19 cellular contexts compared by ENCODE assay signal in genomic region chr5:141665995-141666940, GRCh38. TPM values are rescaled to one million over a fixed set of nuclear protein-coding genes. Genes with fewer than 3 reads are reported as not detected.
DNase-seq lines count a peak whose midpoint lies in the region; ATAC-seq, FAIRE-seq and TF ChIP-seq lines count a peak whose summit lies in the region.
"Had no signal": no experiment of that assay in that cellular context is flagged by ENCODE, and none has a peak within 500 bp of the region (broad histone marks: within the 10 kb centered on the region; RNA-seq: fewer than 3 reads in every experiment).

No MANE protein-coding gene starts in this region.

- no peak for FAIRE-seq in K562 (lab: Jason Lieb, UNC)
- FAIRE-seq: GM12891, GM18507 had no signal

- H3K9me3 ChIP-seq in HEK293 (ENCODE audit: control insufficient read depth, insufficient read depth, low read depth, low read length): no peaks in the 10 kb centered on the region
- no peaks in the 10 kb centered on the region for H3K9me3 ChIP-seq in K562 (replicated peaks; ENCODE audit: control insufficient read depth, insufficient read depth, low read depth, low read length)
- no peaks in the 10 kb centered on the region for H3K9me3 ChIP-seq in uterus

- no peak overlapping the region for H3K4me2 ChIP-seq in K562 (ENCODE audit: insufficient read depth, low read length)

- TF ChIP-seq EP300 in K562 (IDR thresholded peaks at IDR 0.05; ENCODE audit: low read length): no peak

- H3K27me3 ChIP-seq in H7 (ENCODE audit: control insufficient read depth, insufficient read depth, low read length): no peaks in the 10 kb centered on the region
- H3K27me3 ChIP-seq in K562 (ENCODE audit: control insufficient read depth in 2 of 2, insufficient read depth in 2 of 2, low read length in 2 of 2): no peaks in the 10 kb centered on the region
- no peaks in the 10 kb centered on the region for H3K27me3 ChIP-seq in uterus

- H3K36me3 ChIP-seq in H7 (replicated peaks; ENCODE audit: control insufficient read depth, insufficient read depth, low read length) (peaks cover 26% of the 10 kb centered on the region), HEK293 (ENCODE audit: control insufficient read depth in 2 of 2, insufficient read depth in 1 of 2, low read length in 2 of 2) (no peaks in the 10 kb centered on the region), K562 (ENCODE audit: control insufficient read depth, insufficient read depth, low read length) (peaks cover 3% of the 10 kb centered on the region; the same call in 1 of the 3 replicates), uterus (no peaks in the 10 kb centered on the region)

- DNase-seq in H7: peak; percentile 68
- DNase-seq in K562 (ENCODE audit: extremely low read depth in 1 of 4, low spot score in 3 of 4): no peak
- peak; percentile 63 for DNase-seq in posterior vena cava (ENCODE audit: low spot score)
- DNase-seq in uterus: no peak
- DNase-seq in NCI-H128 (lab: John Stamatoyannopoulos, UW; ENCODE audit: unreplicated experiment): no peak
- DNase-seq: C1 segment of cervical spinal cord; Calu3; CD4-positive, alpha-beta memory T cell; COR-L47; DMS53; DMS79 treated with DMSO at 0.1 percent for 48 hours; GF-D8; GOT3; H9; HFFc6 had no signal

- CTCF ChIA-PET in HEK293 (lab: Yijun Ruan, JAX) (interaction anchor here (0.6 to 3.7 kb wide), 11 partner anchors 10 to 486 kb away, joined by 3 to 19 read pairs (median 6); partner anchors contain the start of gene RNF14), K562 (lab: Yijun Ruan, JAX; ENCODE audit: low intra/inter-chr PET ratio) (interaction anchor here (0.9 to 1.6 kb wide), 4 partner anchors 148 to 294 kb away, joined by 3 to 12 read pairs (median 4); partner anchors contain the start of gene PCDH1)

- TF ChIP-seq CTCF in HEK293 (tag by site-specific recombination; IDR thresholded peaks at IDR 0.05) (no peak), K562 (IDR thresholded peaks at IDR 0.05 in 2 of 3, conservative IDR thresholded peaks at IDR 0.05 in 1 of 3; ENCODE audit: insufficient read depth in 2 of 3, low read depth in 1 of 3, low read length in 3 of 3) (no peak), uterus (IDR thresholded peaks at IDR 0.05) (no peak)

- no peak for TF ChIP-seq RAD21 in K562 (CRISPR knock-in tag; conservative IDR thresholded peaks at IDR 0.05 in 1 of 2, IDR thresholded peaks at IDR 0.05 in 1 of 2)

- POLR2A ChIA-PET in HEK293 (lab: Yijun Ruan, JAX) (no interaction called here), K562 (lab: Yijun Ruan, JAX) (interaction anchor here (0.8 to 1.0 kb wide), 2 partner anchors 26 to 149 kb away, joined by 3 read pairs; no protein-coding TSS in a partner anchor)

- no peaks in the 10 kb centered on the region for H3K9me1 ChIP-seq in K562 (ENCODE audit: control insufficient read depth, insufficient read depth, low read length)

- no peak overlapping the region for H2AFZ ChIP-seq in K562 (ENCODE audit: low read depth, low read length)

- no peaks in the 10 kb centered on the region for H4K20me1 ChIP-seq in K562 (replicated peaks; ENCODE audit: control insufficient read depth, insufficient read depth, low read length)

- no peak for TF ChIP-seq POLR2A in K562 (conservative IDR thresholded peaks at IDR 0.05)
- no peak for TF ChIP-seq POLR2A in uterus (IDR thresholded peaks at IDR 0.05)

- BruUV-seq in K562 (replicated peaks; lab: Mats Ljungman, UMichigan): no TSS peak

- H3K4me1 ChIP-seq in HEK293 (ENCODE audit: control insufficient read depth, insufficient read depth, low read length): no peaks in the 10 kb centered on the region
- H3K4me1 ChIP-seq in K562 (replicated peaks in 1 of 2; ENCODE audit: control insufficient read depth in 2 of 2, insufficient read depth in 2 of 2, low read length in 2 of 2): peaks cover 5 to 6% of the 10 kb centered on the region in 2 experiments; a peak in 4 of 5 replicates
- no peaks in the 10 kb centered on the region for H3K4me1 ChIP-seq in uterus

- H3K9ac ChIP-seq in K562 (ENCODE audit: insufficient read depth in 1 of 2, low read depth in 2 of 2, low read length in 2 of 2): no peak overlapping the region

- H3K4me3 ChIP-seq in H7 (ENCODE audit: insufficient read depth, low read depth, low read length) (no peak overlapping the region), HEK293 (ENCODE audit: low read depth, low read length) (no peak overlapping the region), K562 (no peak overlapping the region), uterus (no peak overlapping the region)

- H3K27ac ChIP-seq in HEK293 (ENCODE audit: extremely low read depth, low read depth, low read length) (no peak overlapping the region), K562 (ENCODE audit: extremely low read depth, low read depth, low read length) (no peak overlapping the region), uterus (no peak overlapping the region)

- 85% methylated on average over 13 of the region's 18 CpGs for WGBS in K562 (ENCODE audit: insufficient coverage, low coverage, missing lambda C conversion rate)

- in situ Hi-C loops in K562 (cut with MboI): no loop called here

- H3K79me2 ChIP-seq in K562 (ENCODE audit: control insufficient read depth, insufficient read depth, low read length): no peaks in the 10 kb centered on the region

- ATAC-seq in K562: no peak

- intact Hi-C loops in K562 (cut with micrococcal nuclease): loop anchor here (1.0 to 10.0 kb wide), 5 partner anchors 26 to 479 kb away; partner anchors contain the start of gene RNF14
- intact Hi-C loops in posterior vena cava (cut with DNase I): no loop called here
- intact Hi-C loops in uterus (cut with DNase I; ENCODE audit: low total_unique reads): no loop called here

RNA-seq across cellular contexts. Expression of gene FCHSD1, which starts 15.1 kb away (rescaled TPM):
- 17.3 and 22.3 TPM in 2 replicates for total RNA-seq in H7 (2014; rRNA removed; shearing (Covaris generic))
- 160 and 307 TPM in 2 replicates for total RNA-seq in K562 (2011; cell fraction: chromatin; rRNA removed; ENCODE audit: low replicate concordance)
- total RNA-seq in K562 (2011; cell fraction: nucleolus; rRNA removed): 128 and 139 TPM in 2 replicates
- total RNA-seq in K562 (2011; cell fraction: nucleoplasm; rRNA removed): 143 and 150 TPM in 2 replicates
- total RNA-seq in K562 (2014; rRNA removed) (19.2 and 20.6 TPM in 2 replicates), K562 (2014; rRNA removed; fragmentation: Illumina TruSeq; extraction: Trizol) (7.0 and 7.9 TPM in 2 replicates), K562 (2015; rRNA removed; fragmentation: Illumina TruSeq; extraction: Trizol) (12.9 and 13.7 TPM in 2 replicates), K562 (2021) (19.2 and 26.5 TPM in 2 replicates), posterior vena cava (10 to 100 TPM; 11.6 to 13.6 TPM), uterus (10 to 100 TPM in 2 of 4 donors, 1 to 10 TPM in 2; 2.4 to 27.2 (median 11.3) TPM)
- polyA plus RNA-seq in K562 (2011; rRNA removed) (24.8 and 36.2 TPM in 2 replicates), K562 (2014; fragmentation: Illumina TruSeq; extraction: Trizol) (13.6 and 20.6 TPM in 2 replicates), K562 (2014; fragmentation: Nextera tagmentation; extraction: Ambion mirVana) (under 1 TPM; 0.35 to 0.84 TPM), K562 (2014; rRNA removed) (28.6 and 37.5 TPM in 2 replicates)
- 11.3 and 18.8 TPM in 2 replicates for polyA plus RNA-seq in K562 (2011; cell fraction: cytosol; rRNA removed)
- 300 and 346 TPM in 2 replicates for polyA plus RNA-seq in K562 (2011; cell fraction: nucleus; rRNA removed)
- 16.4 and 35.9 TPM in 2 replicates for polyA plus RNA-seq in K562 (2012)
- polyA minus RNA-seq in K562 (2011; rRNA and poly(A)+ RNA removed): 7.8 and 12.4 TPM in 2 replicates
- 12.8 and 13.1 TPM in 2 replicates for polyA minus RNA-seq in K562 (2011; cell fraction: cytosol; rRNA and poly(A)+ RNA removed)
- polyA minus RNA-seq in K562 (2011; cell fraction: nucleus; rRNA and poly(A)+ RNA removed): 43.8 and 62.2 TPM in 2 replicates

RNA-seq across cellular contexts. Expression of gene ARAP3, which starts 15.8 kb away (rescaled TPM):
- 19.3 and 23.8 TPM in 2 replicates for total RNA-seq in H7 (2014; rRNA removed; shearing (Covaris generic))
- 9.6 and 29.6 TPM in 2 replicates for total RNA-seq in K562 (2011; cell fraction: chromatin; rRNA removed; ENCODE audit: low replicate concordance)
- 10.7 and 13.7 TPM in 2 replicates for total RNA-seq in K562 (2011; cell fraction: nucleolus; rRNA removed)
- 8.9 and 9.9 TPM in 2 replicates for total RNA-seq in K562 (2011; cell fraction: nucleoplasm; rRNA removed)
- total RNA-seq in K562 (2014; rRNA removed) (6.4 and 8.6 TPM in 2 replicates), K562 (2014; rRNA removed; fragmentation: Illumina TruSeq; extraction: Trizol) (5.1 and 5.2 TPM in 2 replicates), K562 (2015; rRNA removed; fragmentation: Illumina TruSeq; extraction: Trizol) (7.1 and 7.5 TPM in 2 replicates), K562 (2021) (23.3 and 25.7 TPM in 2 replicates), posterior vena cava (10 to 100 TPM; 14.7 to 18.8 TPM), uterus (10 to 100 TPM in 2 of 4 donors, 1 to 10 TPM in 2; 4.1 to 39.9 (median 12.5) TPM)
- polyA plus RNA-seq in K562 (2011; rRNA removed) (6.1 and 7.0 TPM in 2 replicates), K562 (2014; fragmentation: Illumina TruSeq; extraction: Trizol) (16.6 and 16.8 TPM in 2 replicates), K562 (2014; fragmentation: Nextera tagmentation; extraction: Ambion mirVana) (1 to 10 TPM in 1 of 2 experiments, under 1 TPM in 1; 0.83 to 1.4 TPM), K562 (2014; rRNA removed) (14.8 and 16.7 TPM in 2 replicates)
- 5.5 and 7.0 TPM in 2 replicates for polyA plus RNA-seq in K562 (2011; cell fraction: cytosol; rRNA removed)
- polyA plus RNA-seq in K562 (2011; cell fraction: nucleus; rRNA removed): 37.6 and 59.0 TPM in 2 replicates
- polyA plus RNA-seq in K562 (2012): 13.9 and 21.4 TPM in 2 replicates
- 4.6 and 5.1 TPM in 2 replicates for polyA minus RNA-seq in K562 (2011; rRNA and poly(A)+ RNA removed)
- polyA minus RNA-seq in K562 (2011; cell fraction: cytosol; rRNA and poly(A)+ RNA removed): 7.0 and 8.1 TPM in 2 replicates
- 9.8 and 11.7 TPM in 2 replicates for polyA minus RNA-seq in K562 (2011; cell fraction: nucleus; rRNA and poly(A)+ RNA removed)
- total RNA-seq: G401 had no signal

RNA-seq across cellular contexts. Expression of gene RELL2, which starts 29.5 kb away (rescaled TPM):
- total RNA-seq in H7 (2014; rRNA removed; shearing (Covaris generic)): 7.4 and 8.9 TPM in 2 replicates
- 14.3 and 44.8 TPM in 2 replicates for total RNA-seq in K562 (2011; cell fraction: chromatin; rRNA removed; ENCODE audit: low replicate concordance)
- total RNA-seq in K562 (2011; cell fraction: nucleolus; rRNA removed): 46.6 and 54.9 TPM in 2 replicates
- 22.9 and 26.5 TPM in 2 replicates for total RNA-seq in K562 (2011; cell fraction: nucleoplasm; rRNA removed)
- total RNA-seq in K562 (2014; rRNA removed) (30.7 and 35.5 TPM in 2 replicates), K562 (2014; rRNA removed; fragmentation: Illumina TruSeq; extraction: Trizol) (5.0 and 7.0 TPM in 2 replicates), K562 (2015; rRNA removed; fragmentation: Illumina TruSeq; extraction: Trizol) (14.1 and 14.3 TPM in 2 replicates), K562 (2021) (22.9 and 23.3 TPM in 2 replicates), posterior vena cava (1 to 10 TPM; 2.5 to 3.0 TPM), uterus (1 to 10 TPM in 1 of 4 donors, under 1 TPM in 1, not detected in 2; 0.35 to 1.7 TPM)
- polyA plus RNA-seq in K562 (2011; rRNA removed) (17.4 and 17.9 TPM in 2 replicates), K562 (2014; fragmentation: Illumina TruSeq; extraction: Trizol) (13.3 and 19.8 TPM in 2 replicates), K562 (2014; fragmentation: Nextera tagmentation; extraction: Ambion mirVana) (under 1 TPM; 0.06 to 0.76 TPM), K562 (2014; rRNA removed) (33.8 and 36.0 TPM in 2 replicates)
- polyA plus RNA-seq in K562 (2011; cell fraction: cytosol; rRNA removed): 15.7 and 32.1 TPM in 2 replicates
- polyA plus RNA-seq in K562 (2011; cell fraction: nucleus; rRNA removed): 65.3 and 140 TPM in 2 replicates
- polyA plus RNA-seq in K562 (2012): 4.8 and 10.5 TPM in 2 replicates
- 6.0 and 11.9 TPM in 2 replicates for polyA minus RNA-seq in K562 (2011; rRNA and poly(A)+ RNA removed)
- 7.4 and 8.4 TPM in 2 replicates for polyA minus RNA-seq in K562 (2011; cell fraction: cytosol; rRNA and poly(A)+ RNA removed)
- polyA minus RNA-seq in K562 (2011; cell fraction: nucleus; rRNA and poly(A)+ RNA removed): 18.0 and 23.8 TPM in 2 replicates

RNA-seq across cellular contexts. Expression of gene HDAC3, which starts 29.6 kb away (rescaled TPM):
- 81.3 and 82.7 TPM in 2 replicates for total RNA-seq in H7 (2014; rRNA removed; shearing (Covaris generic))
- total RNA-seq in K562 (2011; cell fraction: chromatin; rRNA removed; ENCODE audit: low replicate concordance): 380 and 433 TPM in 2 replicates
- total RNA-seq in K562 (2011; cell fraction: nucleolus; rRNA removed): 249 and 274 TPM in 2 replicates
- total RNA-seq in K562 (2011; cell fraction: nucleoplasm; rRNA removed): 332 and 388 TPM in 2 replicates
- 111 and 160 TPM in 2 replicates for total RNA-seq in K562 (2014; rRNA removed)
- 118 and 129 TPM in 2 replicates for total RNA-seq in K562 (2014; rRNA removed; fragmentation: Illumina TruSeq; extraction: Trizol)
- total RNA-seq in K562 (2015; rRNA removed; fragmentation: Illumina TruSeq; extraction: Trizol): 116 and 130 TPM in 2 replicates
- 114 and 119 TPM in 2 replicates for total RNA-seq in K562 (2021)
- polyA plus RNA-seq in K562 (2011; rRNA removed): 190 and 191 TPM in 2 replicates
- 207 and 230 TPM in 2 replicates for polyA plus RNA-seq in K562 (2011; cell fraction: cytosol; rRNA removed)
- polyA plus RNA-seq in K562 (2011; cell fraction: nucleus; rRNA removed): 365 and 426 TPM in 2 replicates
- 77.6 and 93.4 TPM in 2 replicates for polyA plus RNA-seq in K562 (2012)
- 144 and 153 TPM in 2 replicates for polyA plus RNA-seq in K562 (2014; fragmentation: Illumina TruSeq; extraction: Trizol)
- 100 to 1,000 TPM in 1 of 2 experiments, 10 to 100 TPM in 1; 89.7 to 107 TPM for polyA plus RNA-seq in K562 (2014; fragmentation: Nextera tagmentation; extraction: Ambion mirVana)
- polyA plus RNA-seq in K562 (2014; rRNA removed): 120 and 137 TPM in 2 replicates
- 136 and 147 TPM in 2 replicates for polyA minus RNA-seq in K562 (2011; rRNA and poly(A)+ RNA removed)
- 73.0 and 87.2 TPM in 2 replicates for polyA minus RNA-seq in K562 (2011; cell fraction: cytosol; rRNA and poly(A)+ RNA removed)
- polyA minus RNA-seq in K562 (2011; cell fraction: nucleus; rRNA and poly(A)+ RNA removed): 80.6 and 114 TPM in 2 replicates
- 10 to 100 TPM; 30.3 to 34.7 TPM for total RNA-seq in posterior vena cava
- 10 to 100 TPM; 24.8 to 68.0 (median 46.0) TPM for total RNA-seq in uterus

RNA-seq across cellular contexts. Expression of gene DIAPH1, which starts 47.5 kb away (rescaled TPM):
- total RNA-seq in H7 (2014; rRNA removed; shearing (Covaris generic)): 31.2 and 37.5 TPM in 2 replicates
- total RNA-seq in K562 (2011; cell fraction: chromatin; rRNA removed; ENCODE audit: low replicate concordance): 295 and 514 TPM in 2 replicates
- total RNA-seq in K562 (2011; cell fraction: nucleolus; rRNA removed): 151 and 162 TPM in 2 replicates
- 271 and 317 TPM in 2 replicates for total RNA-seq in K562 (2011; cell fraction: nucleoplasm; rRNA removed)
- total RNA-seq in K562 (2014; rRNA removed): 90.1 and 91.4 TPM in 2 replicates
- 73.7 and 84.9 TPM in 2 replicates for total RNA-seq in K562 (2014; rRNA removed; fragmentation: Illumina TruSeq; extraction: Trizol)
- 60.8 and 68.0 TPM in 2 replicates for total RNA-seq in K562 (2015; rRNA removed; fragmentation: Illumina TruSeq; extraction: Trizol)
- total RNA-seq in K562 (2021): 268 and 328 TPM in 2 replicates
- 146 and 159 TPM in 2 replicates for polyA plus RNA-seq in K562 (2011; rRNA removed)
- polyA plus RNA-seq in K562 (2011; cell fraction: cytosol; rRNA removed): 137 TPM in 2 replicates
- 325 and 501 TPM in 2 replicates for polyA plus RNA-seq in K562 (2011; cell fraction: nucleus; rRNA removed)
- 172 and 199 TPM in 2 replicates for polyA plus RNA-seq in K562 (2012)
- polyA plus RNA-seq in K562 (2014; fragmentation: Illumina TruSeq; extraction: Trizol): 261 and 291 TPM in 2 replicates
- polyA plus RNA-seq in K562 (2014; fragmentation: Nextera tagmentation; extraction: Ambion mirVana): 10 to 100 TPM; 75.8 to 97.8 TPM
- 131 and 168 TPM in 2 replicates for polyA plus RNA-seq in K562 (2014; rRNA removed)
- 279 and 286 TPM in 2 replicates for polyA minus RNA-seq in K562 (2011; rRNA and poly(A)+ RNA removed)
- polyA minus RNA-seq in K562 (2011; cell fraction: cytosol; rRNA and poly(A)+ RNA removed): 184 and 249 TPM in 2 replicates
- 108 and 288 TPM in 2 replicates for polyA minus RNA-seq in K562 (2011; cell fraction: nucleus; rRNA and poly(A)+ RNA removed)
- total RNA-seq in posterior vena cava: 10 to 100 TPM; 52.3 to 83.8 TPM
- total RNA-seq in uterus: 10 to 100 TPM; 27.7 to 69.4 (median 30.2) TPM

Comparison
In these comparisons a context has a peak if more than half of its experiments do, and no peak if none do; other contexts are left out.
1. DNase-seq: peak in H7 (single experiment) and posterior vena cava (single experiment); none in K562 (0 of 4), uterus (0 of 2) and NCI-H128 (single experiment).